Comparison of ENCODE assay signal across 11 cellular contexts in genomic region chr2:87985902-87986301, GRCh38. TPM values are rescaled to one million over a fixed set of nuclear protein-coding genes. Genes with fewer than 3 reads are reported as not detected.
"Had no signal": no experiment of that assay in that cellular context is flagged by ENCODE, and none has a peak within 500 bp of the region (broad histone marks: within the 10 kb centered on the region; RNA-seq: fewer than 3 reads in every experiment).

No MANE protein-coding gene starts in this region.

RNA-seq across cellular contexts. Expression of gene RNU2-63P, which starts 30.4 kb away (rescaled TPM):
- total RNA-seq: esophagus squamous epithelium, gastrocnemius medialis, glomerular endothelial cell, kidney epithelial cell, left lung, left ventricle myocardium superior, lower leg skin, lower lobe of right lung, mononuclear cell, mucosa of gallbladder had no signal
- polyA plus RNA-seq: heart right ventricle had no signal
